18 cellular contexts compared by ENCODE assay signal in genomic region chr6:14015964-14016363, GRCh38.
"Had no signal": no experiment of that assay in that cellular context is flagged by ENCODE, and none has a peak within 500 bp of the region (broad histone marks: within the 10 kb centered on the region; RNA-seq: fewer than 3 reads in every experiment).

No MANE protein-coding gene starts in this region.

- H3K4me2 ChIP-seq: KMS-11 had no signal

- DNase-seq: Kasumi-1, MM.1S, NCI-H1092 treated with DMSO at 0.1 percent for 48 hours, NCI-H1436, NCI-H187, NCI-H2029, NCI-H2081 treated with DMSO at 0.1 percent for 48 hours, NCI-H2171, NCI-H226, NCI-H446, NCI-H510A, NCI-H524 treated with DMSO at 0.1 percent for 48 hours, NCI-H69, NCI-H774, RPMI8226, SHP77 had no signal

- H3K9ac ChIP-seq: KMS-11 had no signal

- H3K27ac ChIP-seq: KMS-11 had no signal

- ATAC-seq: SK-N-SH treated with all-trans-retinoic acid at 6 μM for 48 hours had no signal
